ENCODE assay signal across 9 cellular contexts in genomic region chr22:49965291-49966040, GRCh38. TPM values are rescaled to one million over a fixed set of nuclear protein-coding genes. Genes with fewer than 3 reads are reported as not detected.
A peak's percentile ranks its signal among the peaks of the same experiment; 100 is the strongest.
DNase-seq lines count a peak whose midpoint lies in the region; ATAC-seq lines count a peak whose summit lies in the region.
"Had no signal": no experiment of that assay in that cellular context is flagged by ENCODE, and none has a peak within 500 bp of the region (broad histone marks: within the 10 kb centered on the region; RNA-seq: fewer than 3 reads in every experiment).

No MANE protein-coding gene starts in this region.

- no peak overlapping the region for H2AFZ ChIP-seq in mesenchymal stem cell (ENCODE audit: low read depth, low read length)

- H4K8ac ChIP-seq in mesenchymal stem cell (ENCODE audit: low read length) = no peak overlapping the region

- no peak for ATAC-seq in activated CD4-positive, CD25-positive, alpha-beta regulatory T cell treated with anti-CD3 and anti-CD28 coated beads, Interleukin-2, amount 50 U/mL, for 24 hours
- ATAC-seq in GM19328 (IDR thresholded peaks at IDR 0.05; ENCODE audit: unreplicated experiment) = no peak
- no peak for ATAC-seq in HG02759 (IDR thresholded peaks at IDR 0.05; ENCODE audit: unreplicated experiment)
- ATAC-seq in GM21447 (IDR thresholded peaks at IDR 0.05; ENCODE audit: unreplicated experiment) = no peak

- H3K18ac ChIP-seq in mesenchymal stem cell (ENCODE audit: low read depth in 1 of 2, low read length in 2 of 2) = no peak overlapping the region

- H2AK5ac ChIP-seq in mesenchymal stem cell (ENCODE audit: low read length, severe bottlenecking) = no peak overlapping the region

- no peak overlapping the region for H2BK5ac ChIP-seq in mesenchymal stem cell (ENCODE audit: low read depth, low read length, poor library complexity, severe bottlenecking)

- H3K36me3 ChIP-seq in adipocyte (ENCODE audit: control insufficient read depth, insufficient read depth, low read length, severe bottlenecking) = peaks cover 25% of the 10 kb centered on the region
- peaks cover 19 to 59% of the 10 kb centered on the region in 2 experiments for H3K36me3 ChIP-seq in mesenchymal stem cell (ENCODE audit: control insufficient read depth in 1 of 2, insufficient read depth in 2 of 2, low read depth in 1 of 2, low read length in 2 of 2)
- peaks cover 0 to 37% (median 25%) of the 10 kb centered on the region in 5 donors for H3K36me3 ChIP-seq in subcutaneous abdominal adipose tissue (ENCODE audit: control insufficient read depth in 5 of 5, insufficient read depth in 5 of 5, low read length in 5 of 5)

- H2BK12ac ChIP-seq in mesenchymal stem cell (ENCODE audit: low read length in 2 of 2) = peak overlapping the region in 1 of 2 experiments; percentile 47

- H2BK120ac ChIP-seq in mesenchymal stem cell (ENCODE audit: low read depth, low read length) = peak overlapping the region; percentile 71

- H3K4me3 ChIP-seq in adipocyte (ENCODE audit: low read length) (no peak overlapping the region), mesenchymal stem cell (ENCODE audit: insufficient read depth in 1 of 2, low read depth in 1 of 2, low read length in 2 of 2) (no peak overlapping the region), subcutaneous abdominal adipose tissue (ENCODE audit: low read depth in 1 of 5, low read length in 5 of 5) (peak overlapping the region in 3 of 5 donors; percentile 81 to 99 (median 97))

- peaks cover 27% of the 10 kb centered on the region for H3K79me1 ChIP-seq in mesenchymal stem cell (replicated peaks; ENCODE audit: low read length, poor library complexity, severe bottlenecking)

- H3K9ac ChIP-seq in adipocyte (ENCODE audit: low read length) = peak overlapping the region; percentile 98
- H3K9ac ChIP-seq in mesenchymal stem cell (ENCODE audit: low read length) = no peak overlapping the region
- H3K9ac ChIP-seq in subcutaneous abdominal adipose tissue (ENCODE audit: low read length in 5 of 5) = peak overlapping the region in 4 of 5 donors; percentile 55 to 97 (median 89)

- peaks cover 69% of the 10 kb centered on the region for H3K4me1 ChIP-seq in adipocyte (ENCODE audit: control insufficient read depth, insufficient read depth, low read length)
- H3K4me1 ChIP-seq in mesenchymal stem cell (ENCODE audit: control insufficient read depth, insufficient read depth, low read depth, low read length) = peaks cover 64% of the 10 kb centered on the region
- peaks cover 9 to 88% (median 75%) of the 10 kb centered on the region in 5 donors for H3K4me1 ChIP-seq in subcutaneous abdominal adipose tissue (ENCODE audit: control insufficient read depth in 5 of 5, insufficient read depth in 5 of 5, low read length in 5 of 5)

- H3K27ac ChIP-seq in mesenchymal stem cell (ENCODE audit: low read length, poor library complexity, severe bottlenecking) (no peak overlapping the region), subcutaneous abdominal adipose tissue (ENCODE audit: low read depth, low read length) (peak overlapping the region; percentile 98)

- WGBS in mesenchymal stem cell = 95% methylated on average over 18 of the region's 18 CpGs

- no peak overlapping the region for H3K4me2 ChIP-seq in mesenchymal stem cell (ENCODE audit: low read length, poor library complexity, severe bottlenecking)

- no peaks in the 10 kb centered on the region for H3K27me3 ChIP-seq in adipocyte (replicated peaks; ENCODE audit: control insufficient read depth, insufficient read depth, low read length)
- no peaks in the 10 kb centered on the region for H3K27me3 ChIP-seq in mesenchymal stem cell (ENCODE audit: control insufficient read depth in 1 of 2, insufficient read depth in 1 of 2, low read length in 2 of 2)
- no peaks in the 10 kb centered on the region for H3K27me3 ChIP-seq in subcutaneous abdominal adipose tissue (ENCODE audit: control insufficient read depth in 5 of 5, insufficient read depth in 4 of 5, low read length in 5 of 5)

- H3K14ac ChIP-seq in mesenchymal stem cell (ENCODE audit: low read length in 2 of 2) = no peak overlapping the region

- H3K9me3 ChIP-seq in adipocyte (ENCODE audit: control insufficient read depth, low read length) (no peaks in the 10 kb centered on the region), mesenchymal stem cell (ENCODE audit: control insufficient read depth, low read length) (no peaks in the 10 kb centered on the region), subcutaneous abdominal adipose tissue (ENCODE audit: control insufficient read depth in 5 of 5, low read length in 5 of 5) (no peaks in the 10 kb centered on the region)

- peak overlapping the region; percentile 76 for H4K91ac ChIP-seq in mesenchymal stem cell (ENCODE audit: low read length)

- H3K4ac ChIP-seq in mesenchymal stem cell (ENCODE audit: low read depth in 1 of 2, low read length in 2 of 2) = no peak overlapping the region

- H3K23ac ChIP-seq in mesenchymal stem cell (ENCODE audit: low read length in 2 of 2) = peak overlapping the region in 1 of 2 experiments; percentile 75

- DNase-seq in activated CD4-positive, CD25-positive, alpha-beta regulatory T cell treated with anti-CD3 and anti-CD28 coated beads, Interleukin-2, amount 50 U/mL, for 72 hours = peak; percentile 31
- DNase-seq in adipocyte (ENCODE audit: low read depth) = no peak
- no peak for DNase-seq in mesenchymal stem cell
- DNase-seq: NCI-H510A treated with DMSO at 0.1 percent for 48 hours had no signal

- no peak overlapping the region for H2BK15ac ChIP-seq in mesenchymal stem cell (ENCODE audit: low read depth, poor library complexity, severe bottlenecking)

RNA-seq across cellular contexts. Expression of gene PIM3, which starts 4.9 kb away (rescaled TPM):
- polyA plus RNA-seq in mesenchymal stem cell (2013, experiment 1 of 2) = 18.5 TPM
- polyA plus RNA-seq in mesenchymal stem cell (2013, experiment 2 of 2) = 17.6 TPM

RNA-seq across cellular contexts. Expression of gene CRELD2, which starts 47.0 kb away (rescaled TPM):
- 37.9 TPM for polyA plus RNA-seq in mesenchymal stem cell (2013, experiment 1 of 2)
- polyA plus RNA-seq in mesenchymal stem cell (2013, experiment 2 of 2) = 35.8 TPM

RNA-seq across cellular contexts. Expression of gene IL17REL, which starts 47.1 kb away (rescaled TPM):
- polyA plus RNA-seq in mesenchymal stem cell (2013, experiment 1 of 2) = 0.06 TPM
- 0.08 TPM for polyA plus RNA-seq in mesenchymal stem cell (2013, experiment 2 of 2)

RNA-seq across cellular contexts. Expression of gene ALG12, which starts 47.2 kb away (rescaled TPM):
- 20.9 TPM for polyA plus RNA-seq in mesenchymal stem cell (2013, experiment 1 of 2)
- 21.2 TPM for polyA plus RNA-seq in mesenchymal stem cell (2013, experiment 2 of 2)

Comparison
In these comparisons a context has a peak if more than half of its experiments do, and no peak if none do; other contexts are left out.
1. H3K4me3 ChIP-seq: peak in subcutaneous abdominal adipose tissue (3 of 5); none in adipocyte (single experiment) and mesenchymal stem cell (0 of 2).